9 cellular contexts compared by ENCODE assay signal in genomic region chr14:102917469-102918211, GRCh38. TPM values are rescaled to one million over a fixed set of nuclear protein-coding genes. Genes with fewer than 3 reads are reported as not detected.
DNase-seq lines count a peak whose midpoint lies in the region; ATAC-seq and TF ChIP-seq lines count a peak whose summit lies in the region.
"Had no signal": no experiment of that assay in that cellular context is flagged by ENCODE, and none has a peak within 500 bp of the region (broad histone marks: within the 10 kb centered on the region; RNA-seq: fewer than 3 reads in every experiment).

No MANE protein-coding gene starts in this region.

- TF ChIP-seq CTCF in right atrium auricular region (IDR thresholded peaks at IDR 0.05) = peak; percentile 40 to 69

- H3K9me3 Mint-ChIP-seq in activated naive CD8-positive, alpha-beta T cell treated with anti-CD3 and anti-CD28 coated beads for 36 hours = no peaks in the 10 kb centered on the region

- no peaks in the 10 kb centered on the region for H3K36me3 Mint-ChIP-seq in activated naive CD8-positive, alpha-beta T cell treated with anti-CD3 and anti-CD28 coated beads for 36 hours

- H3K27ac ChIP-seq in right atrium auricular region = no peak overlapping the region
- H3K27ac ChIP-seq: neutrophil had no signal

- ATAC-seq in GM19351 (IDR thresholded peaks at IDR 0.05; ENCODE audit: unreplicated experiment) = peak; percentile 56

- H3K4me3 ChIP-seq in right atrium auricular region (no peak overlapping the region), MG63 (no peak overlapping the region)

- no peaks in the 10 kb centered on the region for H3K9me3 ChIP-seq in right atrium auricular region
- H3K9me3 ChIP-seq in MG63 = no peaks in the 10 kb centered on the region
- H3K9me3 ChIP-seq: neutrophil had no signal

- H3K4me3 Mint-ChIP-seq in activated naive CD8-positive, alpha-beta T cell treated with anti-CD3 and anti-CD28 coated beads for 36 hours = no peak overlapping the region

- H3K4me1 ChIP-seq in right atrium auricular region = peaks cover 0 to 1% of the 10 kb centered on the region in 2 donors

- no peaks in the 10 kb centered on the region for H3K27me3 Mint-ChIP-seq in activated naive CD8-positive, alpha-beta T cell treated with anti-CD3 and anti-CD28 coated beads for 36 hours

- H3K27me3 ChIP-seq in right atrium auricular region = no peaks in the 10 kb centered on the region
- no peaks in the 10 kb centered on the region for H3K27me3 ChIP-seq in MG63

- no peaks in the 10 kb centered on the region for H3K4me1 Mint-ChIP-seq in activated naive CD8-positive, alpha-beta T cell treated with anti-CD3 and anti-CD28 coated beads for 36 hours

- peak; percentile 80 for DNase-seq in AG20443 (ENCODE audit: low spot score)
- DNase-seq in SK-N-DZ (ENCODE audit: low spot score) = peak; percentile 38
- peak; percentile 47 for DNase-seq in activated naive CD8-positive, alpha-beta T cell treated with anti-CD3 and anti-CD28 coated beads for 36 hours
- DNase-seq in right atrium auricular region (ENCODE audit: low spot score) = peak; percentile 62
- DNase-seq in stimulated activated CD4-positive, alpha-beta T cell treated with anti-CD3 and anti-CD28 coated beads, Interleukin-1b, Interleukin-23, amount 100 ng/mL, for 48 hours = peak; percentile 54
- DNase-seq in SIG-M5 (lab: John Stamatoyannopoulos, UW) = no peak
- no peak for DNase-seq in MG63

- H3K27ac Mint-ChIP-seq in activated naive CD8-positive, alpha-beta T cell treated with anti-CD3 and anti-CD28 coated beads for 36 hours = no peak overlapping the region

- H3K36me3 ChIP-seq in right atrium auricular region (no peaks in the 10 kb centered on the region), MG63 (no peaks in the 10 kb centered on the region)

RNA-seq across cellular contexts. Expression of gene AMN, which starts 4.8 kb away (rescaled TPM):
- polyA plus RNA-seq in SK-N-DZ (2014; cell fraction: cytosol; rRNA removed) = 0.89 and 0.93 TPM in 2 replicates
- polyA plus RNA-seq in SK-N-DZ (2014; cell fraction: nucleus; rRNA removed) = 7.4 and 12.1 TPM in 2 replicates
- 1 to 10 TPM in 1 of 2 experiments, under 1 TPM in 1; 0.72 to 2.0 TPM for total RNA-seq in activated naive CD8-positive, alpha-beta T cell treated with anti-CD3 and anti-CD28 coated beads for 36 hours
- total RNA-seq in right atrium auricular region = under 1 TPM in 1 of 2 donors, not detected in 1; 0.71 TPM
- total RNA-seq in MG63 (2014; rRNA removed; shearing (Covaris generic); ENCODE audit: low replicate concordance) = 0.43 TPM in 1 of 2 replicates, not detected in the other

Comparison
In these comparisons a context has a peak if more than half of its experiments do, and no peak if none do; other contexts are left out.
1. DNase-seq: peak in AG20443 (single experiment), SK-N-DZ (single experiment), activated naive CD8-positive, alpha-beta T cell treated with anti-CD3 and anti-CD28 coated beads for 36 hours (single experiment), right atrium auricular region (single experiment) and stimulated activated CD4-positive, alpha-beta T cell treated with anti-CD3 and anti-CD28 coated beads, Interleukin-1b, Interleukin-23, amount 100 ng/mL, for 48 hours (single experiment); none in SIG-M5 (single experiment) and MG63 (single experiment).